1 cellular context compared by ENCODE assay signal in the genomic region with DNA sequence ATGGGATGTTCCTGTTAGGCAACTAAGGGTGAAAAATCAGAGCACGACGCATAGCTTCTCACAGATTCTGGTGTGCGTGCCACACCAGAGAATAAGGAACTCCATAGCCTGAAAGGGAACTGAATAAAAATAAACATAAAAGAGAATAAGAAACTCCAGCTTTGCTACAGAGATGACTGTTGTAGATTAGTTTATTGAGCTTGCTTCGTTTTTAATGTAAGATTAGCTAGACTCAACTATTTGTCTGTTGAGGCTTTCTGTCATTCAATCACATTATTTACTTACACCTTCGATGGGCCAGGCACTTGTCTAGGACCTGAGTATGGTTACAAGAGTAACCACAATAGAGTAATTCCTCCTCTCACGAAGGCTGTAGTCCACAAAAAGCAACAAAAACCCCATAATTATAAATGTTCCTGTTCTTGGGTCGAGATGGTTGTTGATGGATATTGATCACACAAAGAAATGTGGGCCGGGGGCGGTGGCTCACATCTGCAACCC.
TF ChIP-seq lines count a peak whose summit lies in the region.

No MANE protein-coding gene starts in this region.

TF ChIP-seq in H1, 55 proteins besides CTCF, POLR2A, EP300 and RAD21:
- TF ChIP-seq, protein P1, sequence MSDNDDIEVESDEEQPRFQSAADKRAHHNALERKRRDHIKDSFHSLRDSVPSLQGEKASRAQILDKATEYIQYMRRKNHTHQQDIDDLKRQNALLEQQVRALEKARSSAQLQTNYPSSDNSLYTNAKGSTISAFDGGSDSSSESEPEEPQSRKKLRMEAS (IDR thresholded peaks at IDR 0.05): no peak
- TF ChIP-seq GABPA (IDR thresholded peaks at IDR 0.05; ENCODE audit: borderline replicate concordance, insufficient read depth, low read length): no peak
- TF ChIP-seq RXRA (IDR thresholded peaks at IDR 0.05; ENCODE audit: insufficient read depth, low read depth, low read length): no peak
- no peak for TF ChIP-seq BACH1 (IDR thresholded peaks at IDR 0.05; ENCODE audit: low read length)
- no peak for TF ChIP-seq SIX5 (IDR thresholded peaks at IDR 0.05; ENCODE audit: low read depth, low read length)
- TF ChIP-seq, protein P2, sequence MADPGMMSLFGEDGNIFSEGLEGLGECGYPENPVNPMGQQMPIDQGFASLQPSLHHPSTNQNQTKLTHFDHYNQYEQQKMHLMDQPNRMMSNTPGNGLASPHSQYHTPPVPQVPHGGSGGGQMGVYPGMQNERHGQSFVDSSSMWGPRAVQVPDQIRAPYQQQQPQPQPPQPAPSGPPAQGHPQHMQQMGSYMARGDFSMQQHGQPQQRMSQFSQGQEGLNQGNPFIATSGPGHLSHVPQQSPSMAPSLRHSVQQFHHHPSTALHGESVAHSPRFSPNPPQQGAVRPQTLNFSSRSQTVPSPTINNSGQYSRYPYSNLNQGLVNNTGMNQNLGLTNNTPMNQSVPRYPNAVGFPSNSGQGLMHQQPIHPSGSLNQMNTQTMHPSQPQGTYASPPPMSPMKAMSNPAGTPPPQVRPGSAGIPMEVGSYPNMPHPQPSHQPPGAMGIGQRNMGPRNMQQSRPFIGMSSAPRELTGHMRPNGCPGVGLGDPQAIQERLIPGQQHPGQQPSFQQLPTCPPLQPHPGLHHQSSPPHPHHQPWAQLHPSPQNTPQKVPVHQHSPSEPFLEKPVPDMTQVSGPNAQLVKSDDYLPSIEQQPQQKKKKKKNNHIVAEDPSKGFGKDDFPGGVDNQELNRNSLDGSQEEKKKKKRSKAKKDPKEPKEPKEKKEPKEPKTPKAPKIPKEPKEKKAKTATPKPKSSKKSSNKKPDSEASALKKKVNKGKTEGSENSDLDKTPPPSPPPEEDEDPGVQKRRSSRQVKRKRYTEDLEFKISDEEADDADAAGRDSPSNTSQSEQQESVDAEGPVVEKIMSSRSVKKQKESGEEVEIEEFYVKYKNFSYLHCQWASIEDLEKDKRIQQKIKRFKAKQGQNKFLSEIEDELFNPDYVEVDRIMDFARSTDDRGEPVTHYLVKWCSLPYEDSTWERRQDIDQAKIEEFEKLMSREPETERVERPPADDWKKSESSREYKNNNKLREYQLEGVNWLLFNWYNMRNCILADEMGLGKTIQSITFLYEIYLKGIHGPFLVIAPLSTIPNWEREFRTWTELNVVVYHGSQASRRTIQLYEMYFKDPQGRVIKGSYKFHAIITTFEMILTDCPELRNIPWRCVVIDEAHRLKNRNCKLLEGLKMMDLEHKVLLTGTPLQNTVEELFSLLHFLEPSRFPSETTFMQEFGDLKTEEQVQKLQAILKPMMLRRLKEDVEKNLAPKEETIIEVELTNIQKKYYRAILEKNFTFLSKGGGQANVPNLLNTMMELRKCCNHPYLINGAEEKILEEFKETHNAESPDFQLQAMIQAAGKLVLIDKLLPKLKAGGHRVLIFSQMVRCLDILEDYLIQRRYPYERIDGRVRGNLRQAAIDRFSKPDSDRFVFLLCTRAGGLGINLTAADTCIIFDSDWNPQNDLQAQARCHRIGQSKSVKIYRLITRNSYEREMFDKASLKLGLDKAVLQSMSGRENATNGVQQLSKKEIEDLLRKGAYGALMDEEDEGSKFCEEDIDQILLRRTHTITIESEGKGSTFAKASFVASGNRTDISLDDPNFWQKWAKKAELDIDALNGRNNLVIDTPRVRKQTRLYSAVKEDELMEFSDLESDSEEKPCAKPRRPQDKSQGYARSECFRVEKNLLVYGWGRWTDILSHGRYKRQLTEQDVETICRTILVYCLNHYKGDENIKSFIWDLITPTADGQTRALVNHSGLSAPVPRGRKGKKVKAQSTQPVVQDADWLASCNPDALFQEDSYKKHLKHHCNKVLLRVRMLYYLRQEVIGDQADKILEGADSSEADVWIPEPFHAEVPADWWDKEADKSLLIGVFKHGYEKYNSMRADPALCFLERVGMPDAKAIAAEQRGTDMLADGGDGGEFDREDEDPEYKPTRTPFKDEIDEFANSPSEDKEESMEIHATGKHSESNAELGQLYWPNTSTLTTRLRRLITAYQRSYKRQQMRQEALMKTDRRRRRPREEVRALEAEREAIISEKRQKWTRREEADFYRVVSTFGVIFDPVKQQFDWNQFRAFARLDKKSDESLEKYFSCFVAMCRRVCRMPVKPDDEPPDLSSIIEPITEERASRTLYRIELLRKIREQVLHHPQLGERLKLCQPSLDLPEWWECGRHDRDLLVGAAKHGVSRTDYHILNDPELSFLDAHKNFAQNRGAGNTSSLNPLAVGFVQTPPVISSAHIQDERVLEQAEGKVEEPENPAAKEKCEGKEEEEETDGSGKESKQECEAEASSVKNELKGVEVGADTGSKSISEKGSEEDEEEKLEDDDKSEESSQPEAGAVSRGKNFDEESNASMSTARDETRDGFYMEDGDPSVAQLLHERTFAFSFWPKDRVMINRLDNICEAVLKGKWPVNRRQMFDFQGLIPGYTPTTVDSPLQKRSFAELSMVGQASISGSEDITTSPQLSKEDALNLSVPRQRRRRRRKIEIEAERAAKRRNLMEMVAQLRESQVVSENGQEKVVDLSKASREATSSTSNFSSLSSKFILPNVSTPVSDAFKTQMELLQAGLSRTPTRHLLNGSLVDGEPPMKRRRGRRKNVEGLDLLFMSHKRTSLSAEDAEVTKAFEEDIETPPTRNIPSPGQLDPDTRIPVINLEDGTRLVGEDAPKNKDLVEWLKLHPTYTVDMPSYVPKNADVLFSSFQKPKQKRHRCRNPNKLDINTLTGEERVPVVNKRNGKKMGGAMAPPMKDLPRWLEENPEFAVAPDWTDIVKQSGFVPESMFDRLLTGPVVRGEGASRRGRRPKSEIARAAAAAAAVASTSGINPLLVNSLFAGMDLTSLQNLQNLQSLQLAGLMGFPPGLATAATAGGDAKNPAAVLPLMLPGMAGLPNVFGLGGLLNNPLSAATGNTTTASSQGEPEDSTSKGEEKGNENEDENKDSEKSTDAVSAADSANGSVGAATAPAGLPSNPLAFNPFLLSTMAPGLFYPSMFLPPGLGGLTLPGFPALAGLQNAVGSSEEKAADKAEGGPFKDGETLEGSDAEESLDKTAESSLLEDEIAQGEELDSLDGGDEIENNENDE (IDR thresholded peaks at IDR 0.05; ENCODE audit: insufficient replicate concordance, low read length): no peak
- no peak for TF ChIP-seq EZH2 (IDR thresholded peaks at IDR 0.05; ENCODE audit: low read depth, low read length, severe bottlenecking)
- TF ChIP-seq JUND (IDR thresholded peaks at IDR 0.05; ENCODE audit: low read length): no peak
- no peak for TF ChIP-seq GTF2F1 (IDR thresholded peaks at IDR 0.05; ENCODE audit: borderline replicate concordance, low read depth, low read length)
- no peak for TF ChIP-seq NANOG (IDR thresholded peaks at IDR 0.05; ENCODE audit: insufficient read depth, low read depth, low read length, poor library complexity, severe bottlenecking)
- TF ChIP-seq RNF2 (IDR thresholded peaks at IDR 0.05; ENCODE audit: borderline replicate concordance, low read depth, low read length, missing control alignments, poor library complexity, severe bottlenecking): no peak
- TF ChIP-seq CHD2 (IDR thresholded peaks at IDR 0.05; ENCODE audit: low read length): no peak
